8 cellular contexts compared by ENCODE assay signal in genomic region chr1:19644422-19644760, GRCh38. TPM values are rescaled to one million over a fixed set of nuclear protein-coding genes. Genes with fewer than 3 reads are reported as not detected.
DNase-seq lines count a peak whose midpoint lies in the region; ATAC-seq, FAIRE-seq and TF ChIP-seq lines count a peak whose summit lies in the region.

No MANE protein-coding gene starts in this region.

- POLR2A ChIA-PET in endothelial cell of umbilical vein (lab: Charles Lee) = no interaction called here

- H4K20me1 ChIP-seq in Karpas-422 (ENCODE audit: insufficient read depth, low read depth, low read length) = no peaks in the 10 kb centered on the region
- no peaks in the 10 kb centered on the region for H4K20me1 ChIP-seq in endothelial cell of umbilical vein (replicated peaks; ENCODE audit: control insufficient read depth, extremely low read depth, insufficient read depth, low read length)
- H4K20me1 ChIP-seq in osteoblast (ENCODE audit: insufficient read depth, low read length) = peaks cover 16% of the 10 kb centered on the region

- TF ChIP-seq CTCF in endothelial cell of umbilical vein (IDR thresholded peaks at IDR 0.05; ENCODE audit: extremely low read depth in 1 of 2, insufficient read depth in 1 of 2, low read depth in 1 of 2, low read length in 2 of 2) = no peak
- TF ChIP-seq CTCF in osteoblast (IDR thresholded peaks at IDR 0.05; ENCODE audit: extremely low read depth, low read depth, low read length) = no peak

- no peaks in the 10 kb centered on the region for H3K79me2 ChIP-seq in Karpas-422 (ENCODE audit: low read length)
- peaks cover 6% of the 10 kb centered on the region for H3K79me2 ChIP-seq in endothelial cell of umbilical vein (ENCODE audit: control insufficient read depth, insufficient read depth, low read length)
- peaks cover 48% of the 10 kb centered on the region for H3K79me2 ChIP-seq in osteoblast (ENCODE audit: insufficient read depth, low read length)

- H3K27ac ChIP-seq in Karpas-422 (ENCODE audit: low read length) (no peak overlapping the region), endothelial cell of umbilical vein (ENCODE audit: insufficient read depth, low read depth, low read length) (no peak overlapping the region), osteoblast (ENCODE audit: low read depth, low read length) (peak overlapping the region; percentile 66)

- H3K4me3 ChIP-seq in Karpas-422 (ENCODE audit: low read length) (no peak overlapping the region), endothelial cell of umbilical vein (replicated peaks in 1 of 3; ENCODE audit: insufficient read depth in 1 of 3, low read depth in 1 of 3, low read length in 3 of 3) (peak overlapping the region; percentile 29 to 49 (median 31)), osteoblast (ENCODE audit: insufficient read depth, low read length) (peak overlapping the region; percentile 90)

- H3K4me2 ChIP-seq in Karpas-422 (ENCODE audit: low read depth, low read length, poor library complexity, severe bottlenecking) (peak overlapping the region; percentile 23), endothelial cell of umbilical vein (ENCODE audit: insufficient read depth, low read length) (peak overlapping the region; percentile 18), osteoblast (ENCODE audit: insufficient read depth, low read length) (peak overlapping the region; percentile 85)

- H3K4me1 ChIP-seq in Karpas-422 (ENCODE audit: low read length) (no peaks in the 10 kb centered on the region), endothelial cell of umbilical vein (ENCODE audit: control insufficient read depth, extremely low read depth, insufficient read depth, low read length) (peaks cover 12% of the 10 kb centered on the region), osteoblast (ENCODE audit: insufficient read depth, low read length) (peaks cover 4% of the 10 kb centered on the region)

- H2AFZ ChIP-seq in Karpas-422 (ENCODE audit: low read length) (no peak overlapping the region), endothelial cell of umbilical vein (ENCODE audit: low read depth, low read length) (peak overlapping the region; percentile 19), osteoblast (ENCODE audit: low read length) (peak overlapping the region; percentile 86)

- no TSS peak for BruUV-seq in endothelial cell of umbilical vein (replicated peaks; lab: Mats Ljungman, UMichigan)

- no peak for TF ChIP-seq POLR2A in endothelial cell of umbilical vein (IDR thresholded peaks at IDR 0.05; ENCODE audit: low read depth, low read length)

- DNase-seq in D341Med (ENCODE audit: low spot score) = peak; percentile 69
- DNase-seq in Karpas-422 = no peak
- peak; percentile 17 for DNase-seq in endothelial cell of umbilical vein (ENCODE audit: low read depth, low spot score)
- DNase-seq in osteoblast (ENCODE audit: insufficient read length, low spot score, missing footprints) = peak; percentile 93
- no peak for DNase-seq in NCI-H2107 (lab: John Stamatoyannopoulos, UW)
- DNase-seq in left colon = no peak
- no peak for DNase-seq in EL
- no peak for DNase-seq in T1000 (lab: John Stamatoyannopoulos, UW)

- intact Hi-C loops in endothelial cell of umbilical vein (cut with micrococcal nuclease) = loop anchor here (1.0 to 2.0 kb wide), 3 partner anchors 48 to 206 kb away; a partner anchor contains a TSS
- intact Hi-C loops in left colon (cut with DNase I, micrococcal nuclease) = no loop called here

- no peak for FAIRE-seq in endothelial cell of umbilical vein (lab: Jason Lieb, UNC)

- no peaks in the 10 kb centered on the region for H3K9me3 ChIP-seq in Karpas-422 (ENCODE audit: low read length)
- H3K9me3 ChIP-seq in endothelial cell of umbilical vein (replicated peaks; ENCODE audit: control insufficient read depth, insufficient read depth, low read length) = no peaks in the 10 kb centered on the region
- H3K9me3 ChIP-seq in osteoblast (ENCODE audit: low read depth, low read length) = no peaks in the 10 kb centered on the region

- ATAC-seq in left colon = no peak

- CTCF ChIA-PET in endothelial cell of umbilical vein (lab: Charles Lee) = interaction anchor here (1.1 to 4.7 kb wide), 6 partner anchors 9 to 254 kb away, joined by 3 to 21 read pairs (median 5); a partner anchor contains a TSS

- no peaks in the 10 kb centered on the region for H3K9me1 ChIP-seq in endothelial cell of umbilical vein (replicated peaks; ENCODE audit: control insufficient read depth, extremely low read depth, insufficient read depth, low read length)

- H3K27me3 ChIP-seq in Karpas-422 (ENCODE audit: low read length) = no peaks in the 10 kb centered on the region
- peaks cover 0 to 1% of the 10 kb centered on the region in 2 experiments for H3K27me3 ChIP-seq in endothelial cell of umbilical vein (ENCODE audit: control insufficient read depth in 2 of 2, insufficient read depth in 2 of 2, low read length in 2 of 2)
- no peaks in the 10 kb centered on the region for H3K27me3 ChIP-seq in osteoblast (ENCODE audit: insufficient read depth, low read length)

- no peaks in the 10 kb centered on the region for H3K9me2 ChIP-seq in Karpas-422 (replicated peaks; ENCODE audit: insufficient read depth, low read length)

- H3K36me3 ChIP-seq in Karpas-422 (ENCODE audit: insufficient read depth, low read length) (no peaks in the 10 kb centered on the region), endothelial cell of umbilical vein (ENCODE audit: control insufficient read depth in 2 of 2, extremely low read depth in 1 of 2, insufficient read depth in 2 of 2, low read length in 2 of 2) (no peaks in the 10 kb centered on the region), osteoblast (ENCODE audit: insufficient read depth, low read length) (no peaks in the 10 kb centered on the region)

- dilution Hi-C loops in endothelial cell of umbilical vein (cut with MboI; ENCODE audit: extremely low pct_ligation_motif_present, low sequenced_read_pairs) = loop anchor here (25.0 kb wide), 1 partner anchor 232 kb away; no protein-coding TSS in a partner anchor

- no peak overlapping the region for H3K9ac ChIP-seq in Karpas-422 (ENCODE audit: low read length)
- H3K9ac ChIP-seq in endothelial cell of umbilical vein (replicated peaks; ENCODE audit: extremely low read depth, insufficient read depth, low read length) = peak overlapping the region; percentile 20

TF ChIP-seq in endothelial cell of umbilical vein, 7 proteins besides CTCF, POLR2A, EP300 and RAD21:
- TF ChIP-seq MAX (IDR thresholded peaks at IDR 0.05; ENCODE audit: insufficient read depth, insufficient read length) (no peak), EZH2 (IDR thresholded peaks at IDR 0.05; ENCODE audit: borderline replicate concordance, low read depth, low read length, severe bottlenecking) (no peak), JUN (IDR thresholded peaks at IDR 0.05; ENCODE audit: borderline replicate concordance, insufficient read depth, insufficient read length, low read depth) (no peak), MYC (IDR thresholded peaks at IDR 0.05; ENCODE audit: low read depth, low read length) (no peak), POLR2AphosphoS5 (IDR thresholded peaks at IDR 0.05; ENCODE audit: insufficient read depth, low read depth, low read length) (no peak), FOS (IDR thresholded peaks at IDR 0.05; ENCODE audit: borderline replicate concordance, insufficient read depth, low read length) (no peak), GATA2 (IDR thresholded peaks at IDR 0.05; ENCODE audit: insufficient read depth, insufficient read length, low read depth, low read length) (no peak)
TF ChIP-seq in endothelial cell of umbilical vein: peak in this region for 0.

RNA-seq across cellular contexts. Expression of gene NBL1, which starts 0.3 kb away (rescaled TPM):
- total RNA-seq in Karpas-422 (2014; rRNA removed; shearing (Covaris generic); ENCODE audit: low replicate concordance) = not detected in 2 replicates
- total RNA-seq in endothelial cell of umbilical vein = 39.8 and 40.5 TPM in 2 replicates
- polyA plus RNA-seq in endothelial cell of umbilical vein = 36.2 and 49.6 TPM in 2 replicates
- 29.4 and 41.5 TPM in 2 replicates for polyA plus RNA-seq in endothelial cell of umbilical vein (2011; cell fraction: cytosol; rRNA removed)
- polyA plus RNA-seq in endothelial cell of umbilical vein (2011; cell fraction: nucleus; rRNA removed) = 11.9 and 14.7 TPM in 2 replicates
- 26.3 and 36.2 TPM in 2 replicates for polyA plus RNA-seq in endothelial cell of umbilical vein (2012)
- 55.7 and 64.4 TPM in 2 replicates for polyA minus RNA-seq in endothelial cell of umbilical vein
- polyA minus RNA-seq in endothelial cell of umbilical vein (2011; cell fraction: cytosol; rRNA and poly(A)+ RNA removed) = 40.1 TPM
- polyA minus RNA-seq in endothelial cell of umbilical vein (2011; cell fraction: nucleus; rRNA and poly(A)+ RNA removed) = 4.9 and 6.8 TPM in 2 replicates
- 88.7 and 114 TPM in 2 replicates for total RNA-seq in osteoblast
- 100 to 1,000 TPM; 373 to 391 TPM for total RNA-seq in left colon

RNA-seq across cellular contexts. Expression of gene HTR6, which starts 20.3 kb away (rescaled TPM):
- total RNA-seq in Karpas-422 (2014; rRNA removed; shearing (Covaris generic); ENCODE audit: low replicate concordance) = not detected in 2 replicates
- total RNA-seq in endothelial cell of umbilical vein = not detected in 2 replicates
- not detected in 2 replicates for polyA plus RNA-seq in endothelial cell of umbilical vein
- polyA plus RNA-seq in endothelial cell of umbilical vein (2011; cell fraction: cytosol; rRNA removed) = not detected in 2 replicates
- polyA plus RNA-seq in endothelial cell of umbilical vein (2011; cell fraction: nucleus; rRNA removed) = not detected in 2 replicates
- not detected in 2 replicates for polyA plus RNA-seq in endothelial cell of umbilical vein (2012)
- not detected in 2 replicates for polyA minus RNA-seq in endothelial cell of umbilical vein
- not detected for polyA minus RNA-seq in endothelial cell of umbilical vein (2011; cell fraction: cytosol; rRNA and poly(A)+ RNA removed)
- polyA minus RNA-seq in endothelial cell of umbilical vein (2011; cell fraction: nucleus; rRNA and poly(A)+ RNA removed) = not detected in 2 replicates
- under 0.01 TPM in 1 of 2 replicates, not detected in the other for total RNA-seq in osteoblast
- total RNA-seq in left colon = not detected

Comparison
In these comparisons a context has a peak if more than half of its experiments do, and no peak if none do; other contexts are left out.
1. DNase-seq: peak in D341Med (single experiment), endothelial cell of umbilical vein (single experiment) and osteoblast (single experiment); none in Karpas-422 (single experiment), NCI-H2107 (single experiment), left colon (0 of 2), EL (single experiment) and T1000 (single experiment).
2. H3K4me2 ChIP-seq: peak in every context shown above with its lines; median percentile 85 in osteoblast; 23 in Karpas-422; 18 in endothelial cell of umbilical vein.
3. RNA of gene NBL1, which starts 0.3 kb away (total RNA-seq): 373 to 391 TPM in left colon, 88.7 to 114 TPM in osteoblast and 39.8 to 40.5 TPM in endothelial cell of umbilical vein; not detected in Karpas-422; every median in the first group is over 10 times any median in the second.